ENCODE assay signal across 9 cellular contexts in the genomic region with DNA sequence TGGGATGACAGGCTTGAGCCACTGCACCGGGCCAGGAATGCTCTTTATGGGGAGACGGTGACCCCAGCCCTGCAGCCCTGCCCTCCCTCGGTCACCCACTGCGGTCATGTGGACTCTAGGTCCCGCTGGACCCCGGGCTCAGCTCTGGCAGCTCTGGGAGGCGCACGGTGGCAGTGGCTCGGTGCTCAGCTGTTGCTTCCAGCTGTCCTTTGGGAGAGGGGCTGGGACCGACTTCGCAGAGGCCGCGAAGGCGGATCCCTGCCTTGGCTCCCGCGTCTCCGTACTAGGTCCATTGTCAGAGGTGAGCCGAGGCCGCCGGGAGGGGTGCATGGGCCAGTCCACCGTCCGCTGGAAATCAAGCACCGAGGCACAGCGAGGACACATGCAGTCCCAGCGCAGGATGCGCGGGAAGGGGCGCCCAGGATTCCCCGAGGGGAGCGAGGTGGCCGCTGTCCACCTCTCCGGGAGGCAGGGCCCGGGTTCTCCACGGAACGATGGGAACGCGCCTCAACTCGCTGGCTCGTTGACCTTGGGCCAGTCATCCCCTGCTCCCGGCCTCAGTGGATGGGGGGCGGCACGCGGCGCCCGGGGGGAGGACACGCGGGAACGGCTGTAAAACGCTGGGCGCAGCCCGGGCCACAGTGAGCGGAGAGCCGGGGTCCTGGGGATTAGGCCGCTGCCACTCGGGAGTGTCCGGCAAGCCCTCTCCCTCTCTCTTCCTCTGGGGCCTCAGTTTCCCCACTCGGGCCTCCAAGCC. TPM values are rescaled to one million over a fixed set of nuclear protein-coding genes. Genes with fewer than 3 reads are reported as not detected.
DNase-seq lines count a peak whose midpoint lies in the region; ATAC-seq, FAIRE-seq and TF ChIP-seq lines count a peak whose summit lies in the region.
"Had no signal": no experiment of that assay in that cellular context is flagged by ENCODE, and none has a peak within 500 bp of the region (broad histone marks: within the 10 kb centered on the region; RNA-seq: fewer than 3 reads in every experiment).

No MANE protein-coding gene starts in this region.

- H3K9me3 Mint-ChIP-seq in astrocyte (ENCODE audit: unreplicated experiment): no peaks in the 10 kb centered on the region

- H3K27me3 ChIP-seq in astrocyte (ENCODE audit: insufficient read depth, low read length) (peaks cover 14% of the 10 kb centered on the region), kidney epithelial cell (ENCODE audit: control insufficient read depth, insufficient read depth, low read length) (peaks cover 4% of the 10 kb centered on the region), stomach (peaks cover 0 to 10% (median 0%) of the 10 kb centered on the region in 3 donors)

- no peak overlapping the region for H3K27ac ChIP-seq in astrocyte (ENCODE audit: low read depth, low read length)
- peak overlapping the region; percentile 77 to 86 (median 83) for H3K27ac ChIP-seq in stomach

- H4K20me1 ChIP-seq in astrocyte (ENCODE audit: insufficient read depth, low read length): no peaks in the 10 kb centered on the region

- H3K36me3 ChIP-seq in astrocyte (ENCODE audit: insufficient read depth, low read length) (no peaks in the 10 kb centered on the region), kidney epithelial cell (ENCODE audit: control insufficient read depth, insufficient read depth, low read length) (no peaks in the 10 kb centered on the region), stomach (peaks cover 0 to 12% (median 4%) of the 10 kb centered on the region in 4 donors)

- peaks cover 4% of the 10 kb centered on the region for H3K36me3 Mint-ChIP-seq in astrocyte (ENCODE audit: low read depth, unreplicated experiment)

- intact Hi-C loops in stomach (cut with DNase I; ENCODE audit: low total_unique reads): no loop called here

- TF ChIP-seq POLR2A in stomach (IDR thresholded peaks at IDR 0.05): no peak

- H3K4me1 ChIP-seq in astrocyte (ENCODE audit: insufficient read depth, low read length) (peaks cover 2% of the 10 kb centered on the region), stomach (peaks cover 22 to 49% (median 41%) of the 10 kb centered on the region in 4 donors)

- TF ChIP-seq EP300 in stomach (IDR thresholded peaks at IDR 0.05): no peak

- TF ChIP-seq CTCF in astrocyte (IDR thresholded peaks at IDR 0.05; ENCODE audit: insufficient read depth, low read depth, low read length) (no peak), kidney epithelial cell (IDR thresholded peaks at IDR 0.05; ENCODE audit: insufficient read depth, low read length, poor library complexity, severe bottlenecking) (no peak), stomach (IDR thresholded peaks at IDR 0.05) (no peak)

- WGBS in stomach, 5 donors: 47 to 78% (median 57%) methylated on average over 19 to 57 of the region's 57 CpGs

- peaks cover 5% of the 10 kb centered on the region for H3K27me3 Mint-ChIP-seq in astrocyte (ENCODE audit: low read depth, unreplicated experiment)

- H3K79me2 ChIP-seq in astrocyte (ENCODE audit: insufficient read depth, low read length): no peaks in the 10 kb centered on the region

- H2AFZ ChIP-seq in astrocyte (ENCODE audit: low read depth, low read length): peak overlapping the region; percentile 86

- no peak overlapping the region for H3K27ac Mint-ChIP-seq in astrocyte (ENCODE audit: unreplicated experiment)

- H3K4me3 ChIP-seq in astrocyte (ENCODE audit: insufficient read depth, low read depth, low read length) (peak overlapping the region; percentile 52), kidney epithelial cell (ENCODE audit: low read depth, low read length) (peak overlapping the region; percentile 53), stomach (peak overlapping the region; percentile 68 to 73 (median 72))

- peak overlapping the region; percentile 88 for H3K4me2 ChIP-seq in astrocyte (ENCODE audit: low read length)

- peaks cover 10% of the 10 kb centered on the region for H3K4me1 Mint-ChIP-seq in astrocyte (ENCODE audit: low read depth, unreplicated experiment)

- no peak for FAIRE-seq in astrocyte (lab: Jason Lieb, UNC)
- FAIRE-seq: A204.1 had no signal

- ATAC-seq in GM18870 (IDR thresholded peaks at IDR 0.05; ENCODE audit: unreplicated experiment): no peak

- H3K4me3 Mint-ChIP-seq in astrocyte (ENCODE audit: unreplicated experiment): peak overlapping the region; percentile 69

- H3K9ac ChIP-seq in astrocyte (ENCODE audit: low read length): peak overlapping the region; percentile 58

- DNase-seq in NCI-H748 (lab: John Stamatoyannopoulos, UW; ENCODE audit: unreplicated experiment) (peak; percentile 23), NCI-H748 treated with DMSO at 0.1 percent for 48 hours (lab: John Stamatoyannopoulos, UW) (no peak), astrocyte (ENCODE audit: low read depth) (no peak), kidney epithelial cell (ENCODE audit: low read depth) (no peak), stomach (no peak), NCI-H1436 (lab: John Stamatoyannopoulos, UW) (no peak), NCI-H2196 (lab: John Stamatoyannopoulos, UW; ENCODE audit: unreplicated experiment) (no peak)

- H3K9me3 ChIP-seq in astrocyte (ENCODE audit: insufficient read depth, low read depth, low read length): no peaks in the 10 kb centered on the region
- no peaks in the 10 kb centered on the region for H3K9me3 ChIP-seq in stomach

RNA-seq across cellular contexts. Expression of a gene that starts 0.7 kb away (rescaled TPM):
- total RNA-seq in astrocyte (8.4 and 8.5 TPM in 2 replicates), kidney epithelial cell (8.8 and 12.4 TPM in 2 replicates), stomach (10 to 100 TPM in 3 of 5 donors, 1 to 10 TPM in 2; 1.2 to 37.9 (median 21.3) TPM)
- polyA plus RNA-seq in stomach: 10 to 100 TPM; 12.5 to 24.2 (median 23.8) TPM

RNA-seq across cellular contexts. Expression of a gene that starts 41.9 kb away (rescaled TPM):
- total RNA-seq in astrocyte: 41.2 and 46.6 TPM in 2 replicates
- total RNA-seq in kidney epithelial cell: 39.9 and 43.7 TPM in 2 replicates
- 100 to 1,000 TPM in 1 of 5 donors, 10 to 100 TPM in 4; 29.4 to 242 (median 65.2) TPM for total RNA-seq in stomach
- polyA plus RNA-seq in stomach: 10 to 100 TPM; 20.5 to 45.8 (median 32.8) TPM

RNA-seq across cellular contexts. Expression of a gene that starts 46.1 kb away (rescaled TPM):
- total RNA-seq in astrocyte (not detected in 2 replicates), kidney epithelial cell (not detected in 2 replicates), stomach (not detected)
- not detected for polyA plus RNA-seq in stomach
